Comparison of ENCODE assay signal across 17 cellular contexts in the genomic region with DNA sequence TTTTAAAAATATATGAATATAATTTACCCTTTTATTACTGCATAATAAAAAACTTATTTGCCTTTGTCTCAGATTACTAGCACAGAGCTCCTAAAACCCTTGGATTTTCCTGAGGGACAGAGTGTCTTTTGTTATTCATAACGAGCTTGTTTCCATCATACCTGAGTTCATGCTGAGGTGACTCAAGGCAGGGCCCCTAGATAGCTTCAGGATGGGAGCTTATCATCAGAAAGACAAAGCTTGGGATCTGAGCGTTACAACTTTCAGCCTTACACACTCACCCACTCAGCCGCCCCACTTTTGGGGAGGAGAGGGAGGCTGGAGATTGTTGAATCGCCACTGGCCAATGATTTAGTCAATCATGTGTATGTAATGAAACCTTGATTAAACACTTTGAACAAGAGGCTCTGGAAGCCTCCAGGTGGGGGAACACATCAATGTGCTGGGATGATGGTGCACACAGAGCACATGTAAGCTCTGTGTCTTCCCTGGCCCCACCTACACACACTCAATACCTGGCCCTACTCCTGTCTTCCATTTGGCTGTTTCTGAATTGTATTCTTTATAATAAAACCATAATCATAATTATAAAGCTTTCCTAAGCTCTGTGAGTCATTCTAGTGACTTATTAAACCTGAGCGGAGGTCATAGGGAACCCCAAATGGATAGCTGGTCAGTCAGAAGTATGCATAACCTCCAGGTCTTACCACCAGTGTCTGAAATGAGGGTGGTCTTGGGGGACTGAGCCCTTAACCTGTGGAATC. TPM values are rescaled to one million over a fixed set of nuclear protein-coding genes. Genes with fewer than 3 reads are reported as not detected.
"Had no signal": no experiment of that assay in that cellular context is flagged by ENCODE, and none has a peak within 500 bp of the region (broad histone marks: within the 10 kb centered on the region; RNA-seq: fewer than 3 reads in every experiment).

No MANE protein-coding gene starts in this region.

- H3K4me1 ChIP-seq: colonic mucosa, esophagus muscularis mucosa had no signal

- H3K9me3 ChIP-seq: colonic mucosa, esophagus muscularis mucosa, thoracic aorta had no signal

- H3K27ac ChIP-seq: colonic mucosa, esophagus muscularis mucosa, thoracic aorta had no signal

- H3K27me3 ChIP-seq: colonic mucosa, esophagus muscularis mucosa had no signal

- ATAC-seq: activated CD8-positive, alpha-beta T cell treated with anti-CD3 and anti-CD28 coated beads, Interleukin-2, amount 10 ng/mL, durations not matched to agents 7 days and 5 days; activated T-cell treated with anti-CD3 and anti-CD28 coated beads, Interleukin-2, amount 50 U/mL, for 72 hours; left lobe of liver; naive thymus-derived CD4-positive, alpha-beta T cell; stimulated activated effector memory CD8-positive, alpha-beta T cell treated with anti-CD3 and anti-CD28 coated beads, Interleukin-12 subunit alpha, Interleukin-12 subunit beta, amount 100 ng/mL, for 72 hours; T-helper 17 cell had no signal

- H3K4me3 ChIP-seq: colonic mucosa, esophagus muscularis mucosa, thoracic aorta had no signal

- H3K36me3 ChIP-seq: colonic mucosa, esophagus muscularis mucosa, thoracic aorta had no signal

- DNase-seq: activated CD4-positive, alpha-beta T cell treated with anti-CD3 and anti-CD28 coated beads for 4 hours; activated CD8-positive, alpha-beta memory T cell treated with anti-CD3 and anti-CD28 coated beads, Interleukin-2, amount 50 U/mL, for 4 hours; activated CD8-positive, alpha-beta T cell treated with anti-CD3 and anti-CD28 coated beads, Interleukin-2, amount 10 ng/mL, durations not matched to agents 7 days and 5 days; activated gamma-delta T cell treated with Interleukin-2 at 50 U/mL for 16 hours; activated naive CD8-positive, alpha-beta T cell treated with anti-CD3 and anti-CD28 coated beads for 36 hours; activated T-cell treated with anti-CD3 and anti-CD28 coated beads, Interleukin-2, amount 50 U/mL, for 72 hours; amygdala; central memory CD4-positive, alpha-beta T cell; colonic mucosa; islet precursor cell; naive thymus-derived CD4-positive, alpha-beta T cell; stimulated activated CD4-positive, alpha-beta T cell treated with anti-CD3 and anti-CD28 coated beads, Interleukin-12 subunit alpha, Interleukin-12 subunit beta, amount 100 ng/mL, for 4 hours; T-helper 17 cell had no signal

RNA-seq across cellular contexts. Expression of a gene that starts 28.5 kb away (rescaled TPM):
- total RNA-seq: activated CD8-positive, alpha-beta T cell treated with anti-CD3 and anti-CD28 coated beads, Interleukin-2, amount 10 ng/mL, durations not matched to agents 7 days and 5 days; naive thymus-derived CD4-positive, alpha-beta T cell had no signal
- polyA plus RNA-seq: naive thymus-derived CD4-positive, alpha-beta T cell had no signal
